Comparison of ENCODE assay signal across 29 cellular contexts in the genomic region with DNA sequence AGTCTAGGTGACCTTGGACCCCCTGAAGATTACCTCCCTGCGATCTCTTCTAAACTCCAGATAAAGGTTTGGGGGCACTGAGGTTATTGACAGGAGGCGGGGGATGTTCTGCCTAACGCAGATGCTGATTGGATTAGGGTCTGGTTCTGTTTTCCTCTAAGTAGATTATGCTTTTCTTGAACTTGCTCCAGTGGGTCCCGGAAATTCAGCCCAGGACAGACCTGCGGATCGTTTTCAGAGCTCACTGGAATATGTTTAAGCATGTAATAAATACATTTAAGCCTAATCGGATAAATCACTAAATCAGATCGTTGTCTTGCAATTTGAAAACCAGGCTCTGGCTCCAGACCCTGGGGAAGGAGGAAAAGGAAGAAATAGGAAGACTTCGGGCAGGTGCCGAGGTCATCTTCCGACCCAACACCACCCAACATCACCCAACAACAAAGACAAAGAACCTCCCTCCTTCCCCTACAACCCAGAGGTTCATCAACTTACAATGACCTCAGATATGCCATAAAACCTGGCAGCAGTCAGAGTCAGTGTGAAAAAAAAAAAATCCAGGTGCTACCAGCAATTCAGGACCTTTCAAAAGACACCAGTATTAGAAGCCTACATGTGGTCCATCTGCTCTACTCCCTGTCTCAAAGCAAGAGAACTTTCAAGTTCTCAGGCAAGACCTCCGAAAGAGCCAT.
"Had no signal": no experiment of that assay in that cellular context is flagged by ENCODE, and none has a peak within 500 bp of the region (broad histone marks: within the 10 kb centered on the region; RNA-seq: fewer than 3 reads in every experiment).

No MANE protein-coding gene starts in this region.

- ATAC-seq: foreskin keratinocyte; gastroesophageal sphincter; heart right ventricle; left ventricle myocardium superior; lower lobe of right lung; natural killer cell treated with Interleukin-12 subunit alpha and Interleukin-12 subunit beta and Interleukin-15 and Interleukin-18, amount 100 ng/mL, for 72 hours; right lobe of liver; stimulated activated naive CD8-positive, alpha-beta T cell treated with anti-CD3 and anti-CD28 coated beads, Interleukin-15, amount 100 ng/mL, for 72 hours; upper lobe of right lung had no signal

- DNase-seq: dermis blood vessel endothelial cell; effector memory CD4-positive, alpha-beta T cell; foreskin keratinocyte; glutamatergic neuron; heart right ventricle; hippocampal formation; immature natural killer cell; islet precursor cell; kidney glomerular epithelial cell; left ventricle myocardium superior; lower lobe of right lung; naive B cell; right lobe of liver; small intestine; stimulated activated CD4-positive, alpha-beta T cell treated with anti-CD3 and anti-CD28 coated beads, Interleukin-15, amount 100 ng/mL, for 24 hours; stimulated activated CD4-positive, alpha-beta T cell treated with anti-CD3 and anti-CD28 coated beads, Interleukin-4, amount 100 ng/mL, for 1 hour; stimulated activated CD8-positive, alpha-beta memory T cell treated with anti-CD3 and anti-CD28 coated beads, Interleukin-4, amount 100 ng/mL, for 48 hours; stimulated activated naive CD4-positive, alpha-beta T cell; stimulated activated naive CD8-positive, alpha-beta T cell treated with anti-CD3 and anti-CD28 coated beads, Interleukin-15, amount 100 ng/mL, for 72 hours; transverse colon; upper lobe of right lung; uterus had no signal

- FAIRE-seq: endothelial cell of umbilical vein, small intestine had no signal

- H3K27ac ChIP-seq: coronary artery, esophagus muscularis mucosa, foreskin keratinocyte, gastroesophageal sphincter, heart right ventricle, lower lobe of right lung, parathyroid adenoma, right lobe of liver, suprapubic skin, upper lobe of right lung, uterus had no signal
